1 cellular context compared by ENCODE assay signal in genomic region chr6:3001773-3002293, GRCh38.
TF ChIP-seq lines count a peak whose summit lies in the region.

No MANE protein-coding gene starts in this region.

TF ChIP-seq in K562, 482 proteins besides CTCF, POLR2A, EP300 and RAD21 (continued from another document and continues in another):
- TF ChIP-seq, protein P1, sequence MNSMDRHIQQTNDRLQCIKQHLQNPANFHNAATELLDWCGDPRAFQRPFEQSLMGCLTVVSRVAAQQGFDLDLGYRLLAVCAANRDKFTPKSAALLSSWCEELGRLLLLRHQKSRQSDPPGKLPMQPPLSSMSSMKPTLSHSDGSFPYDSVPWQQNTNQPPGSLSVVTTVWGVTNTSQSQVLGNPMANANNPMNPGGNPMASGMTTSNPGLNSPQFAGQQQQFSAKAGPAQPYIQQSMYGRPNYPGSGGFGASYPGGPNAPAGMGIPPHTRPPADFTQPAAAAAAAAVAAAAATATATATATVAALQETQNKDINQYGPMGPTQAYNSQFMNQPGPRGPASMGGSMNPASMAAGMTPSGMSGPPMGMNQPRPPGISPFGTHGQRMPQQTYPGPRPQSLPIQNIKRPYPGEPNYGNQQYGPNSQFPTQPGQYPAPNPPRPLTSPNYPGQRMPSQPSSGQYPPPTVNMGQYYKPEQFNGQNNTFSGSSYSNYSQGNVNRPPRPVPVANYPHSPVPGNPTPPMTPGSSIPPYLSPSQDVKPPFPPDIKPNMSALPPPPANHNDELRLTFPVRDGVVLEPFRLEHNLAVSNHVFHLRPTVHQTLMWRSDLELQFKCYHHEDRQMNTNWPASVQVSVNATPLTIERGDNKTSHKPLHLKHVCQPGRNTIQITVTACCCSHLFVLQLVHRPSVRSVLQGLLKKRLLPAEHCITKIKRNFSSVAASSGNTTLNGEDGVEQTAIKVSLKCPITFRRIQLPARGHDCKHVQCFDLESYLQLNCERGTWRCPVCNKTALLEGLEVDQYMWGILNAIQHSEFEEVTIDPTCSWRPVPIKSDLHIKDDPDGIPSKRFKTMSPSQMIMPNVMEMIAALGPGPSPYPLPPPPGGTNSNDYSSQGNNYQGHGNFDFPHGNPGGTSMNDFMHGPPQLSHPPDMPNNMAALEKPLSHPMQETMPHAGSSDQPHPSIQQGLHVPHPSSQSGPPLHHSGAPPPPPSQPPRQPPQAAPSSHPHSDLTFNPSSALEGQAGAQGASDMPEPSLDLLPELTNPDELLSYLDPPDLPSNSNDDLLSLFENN (IDR thresholded peaks at IDR 0.05; ENCODE audit: low read depth in 2 of 2, low read length in 2 of 2), result peak in 1 of 2 experiments; percentile 68; a peak in 2 of 4 replicates
- TF ChIP-seq, protein P2, sequence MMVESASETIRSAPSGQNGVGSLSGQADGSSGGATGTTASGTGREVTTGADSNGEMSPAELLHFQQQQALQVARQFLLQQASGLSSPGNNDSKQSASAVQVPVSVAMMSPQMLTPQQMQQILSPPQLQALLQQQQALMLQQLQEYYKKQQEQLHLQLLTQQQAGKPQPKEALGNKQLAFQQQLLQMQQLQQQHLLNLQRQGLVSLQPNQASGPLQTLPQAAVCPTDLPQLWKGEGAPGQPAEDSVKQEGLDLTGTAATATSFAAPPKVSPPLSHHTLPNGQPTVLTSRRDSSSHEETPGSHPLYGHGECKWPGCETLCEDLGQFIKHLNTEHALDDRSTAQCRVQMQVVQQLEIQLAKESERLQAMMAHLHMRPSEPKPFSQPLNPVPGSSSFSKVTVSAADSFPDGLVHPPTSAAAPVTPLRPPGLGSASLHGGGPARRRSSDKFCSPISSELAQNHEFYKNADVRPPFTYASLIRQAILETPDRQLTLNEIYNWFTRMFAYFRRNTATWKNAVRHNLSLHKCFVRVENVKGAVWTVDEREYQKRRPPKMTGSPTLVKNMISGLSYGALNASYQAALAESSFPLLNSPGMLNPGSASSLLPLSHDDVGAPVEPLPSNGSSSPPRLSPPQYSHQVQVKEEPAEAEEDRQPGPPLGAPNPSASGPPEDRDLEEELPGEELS (CRISPR knock-in tag; IDR thresholded peaks at IDR 0.05; ENCODE audit: borderline replicate concordance), result no peak
- no peak for TF ChIP-seq GABPB2 (CRISPR knock-in tag; conservative IDR thresholded peaks at IDR 0.05)
- no peak for TF ChIP-seq ILK (tag; IDR thresholded peaks at IDR 0.05; ENCODE audit: borderline replicate concordance, low read depth)
- peak; percentile 81 for TF ChIP-seq CEBPB (tag; IDR thresholded peaks at IDR 0.05)
- TF ChIP-seq PATZ1 (CRISPR knock-in tag; IDR thresholded peaks at IDR 0.05; ENCODE audit: borderline replicate concordance), result no peak
- TF ChIP-seq ZNF764 (CRISPR knock-in tag; IDR thresholded peaks at IDR 0.05; ENCODE audit: low read depth), result no peak
- peak; percentile 80 for TF ChIP-seq NEUROD1 (IDR thresholded peaks at IDR 0.05; ENCODE audit: borderline replicate concordance, low read depth, low read length, partially characterized antibody)
- TF ChIP-seq GATA2 (CRISPR knock-in tag; IDR thresholded peaks at IDR 0.05), result no peak
- TF ChIP-seq RFX5 (IDR thresholded peaks at IDR 0.05; ENCODE audit: low read depth, low read length), result no peak; the same call in 1 of the 2 replicates
- TF ChIP-seq PBX2 (CRISPR knock-in tag; IDR thresholded peaks at IDR 0.05; ENCODE audit: low read depth), result no peak
- peak; percentile 76 for TF ChIP-seq PBX2 (tag; conservative IDR thresholded peaks at IDR 0.05; ENCODE audit: low read depth)
- TF ChIP-seq ZNF644 (tag; IDR thresholded peaks at IDR 0.05; ENCODE audit: low read depth), result no peak
- no peak for TF ChIP-seq EWSR1 (IDR thresholded peaks at IDR 0.05; ENCODE audit: borderline replicate concordance, low read depth, partially characterized antibody)
- peak; percentile 36; the same call in 1 of the 2 replicates for TF ChIP-seq CBX5 (IDR thresholded peaks at IDR 0.05; ENCODE audit: borderline replicate concordance, low read depth)
- no peak for TF ChIP-seq ZNF175 (CRISPR knock-in tag; IDR thresholded peaks at IDR 0.05; ENCODE audit: low read depth)
- peak; percentile 99 for TF ChIP-seq MAFK (IDR thresholded peaks at IDR 0.05; ENCODE audit: low read length)
- TF ChIP-seq SRSF3 (IDR thresholded peaks at IDR 0.05; ENCODE audit: insufficient read depth, low read length), result no peak
- TF ChIP-seq ATF7 (IDR thresholded peaks at IDR 0.05), result peak; percentile 93
- peak in 1 of 2 experiments; percentile 72; a peak in 2 of 4 replicates for TF ChIP-seq MAZ (CRISPR knock-in tag; conservative IDR thresholded peaks at IDR 0.05 in 1 of 2, IDR thresholded peaks at IDR 0.05 in 1 of 2)
- TF ChIP-seq, protein P3, sequence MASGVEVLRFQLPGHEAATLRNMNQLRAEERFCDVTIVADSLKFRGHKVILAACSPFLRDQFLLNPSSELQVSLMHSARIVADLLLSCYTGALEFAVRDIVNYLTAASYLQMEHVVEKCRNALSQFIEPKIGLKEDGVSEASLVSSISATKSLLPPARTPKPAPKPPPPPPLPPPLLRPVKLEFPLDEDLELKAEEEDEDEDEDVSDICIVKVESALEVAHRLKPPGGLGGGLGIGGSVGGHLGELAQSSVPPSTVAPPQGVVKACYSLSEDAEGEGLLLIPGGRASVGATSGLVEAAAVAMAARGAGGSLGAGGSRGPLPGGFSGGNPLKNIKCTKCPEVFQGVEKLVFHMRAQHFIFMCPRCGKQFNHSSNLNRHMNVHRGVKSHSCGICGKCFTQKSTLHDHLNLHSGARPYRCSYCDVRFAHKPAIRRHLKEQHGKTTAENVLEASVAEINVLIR (CRISPR knock-in tag; IDR thresholded peaks at IDR 0.05), result no peak
- TF ChIP-seq, protein P4, sequence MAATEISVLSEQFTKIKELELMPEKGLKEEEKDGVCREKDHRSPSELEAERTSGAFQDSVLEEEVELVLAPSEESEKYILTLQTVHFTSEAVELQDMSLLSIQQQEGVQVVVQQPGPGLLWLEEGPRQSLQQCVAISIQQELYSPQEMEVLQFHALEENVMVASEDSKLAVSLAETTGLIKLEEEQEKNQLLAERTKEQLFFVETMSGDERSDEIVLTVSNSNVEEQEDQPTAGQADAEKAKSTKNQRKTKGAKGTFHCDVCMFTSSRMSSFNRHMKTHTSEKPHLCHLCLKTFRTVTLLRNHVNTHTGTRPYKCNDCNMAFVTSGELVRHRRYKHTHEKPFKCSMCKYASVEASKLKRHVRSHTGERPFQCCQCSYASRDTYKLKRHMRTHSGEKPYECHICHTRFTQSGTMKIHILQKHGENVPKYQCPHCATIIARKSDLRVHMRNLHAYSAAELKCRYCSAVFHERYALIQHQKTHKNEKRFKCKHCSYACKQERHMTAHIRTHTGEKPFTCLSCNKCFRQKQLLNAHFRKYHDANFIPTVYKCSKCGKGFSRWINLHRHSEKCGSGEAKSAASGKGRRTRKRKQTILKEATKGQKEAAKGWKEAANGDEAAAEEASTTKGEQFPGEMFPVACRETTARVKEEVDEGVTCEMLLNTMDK (IDR thresholded peaks at IDR 0.05; ENCODE audit: borderline replicate concordance, insufficient read depth, low read depth, low read length, poor library complexity, severe bottlenecking), result peak; percentile 81
- TF ChIP-seq RBM15 (IDR thresholded peaks at IDR 0.05; ENCODE audit: insufficient read depth, low read length), result no peak
- TF ChIP-seq, protein P5, sequence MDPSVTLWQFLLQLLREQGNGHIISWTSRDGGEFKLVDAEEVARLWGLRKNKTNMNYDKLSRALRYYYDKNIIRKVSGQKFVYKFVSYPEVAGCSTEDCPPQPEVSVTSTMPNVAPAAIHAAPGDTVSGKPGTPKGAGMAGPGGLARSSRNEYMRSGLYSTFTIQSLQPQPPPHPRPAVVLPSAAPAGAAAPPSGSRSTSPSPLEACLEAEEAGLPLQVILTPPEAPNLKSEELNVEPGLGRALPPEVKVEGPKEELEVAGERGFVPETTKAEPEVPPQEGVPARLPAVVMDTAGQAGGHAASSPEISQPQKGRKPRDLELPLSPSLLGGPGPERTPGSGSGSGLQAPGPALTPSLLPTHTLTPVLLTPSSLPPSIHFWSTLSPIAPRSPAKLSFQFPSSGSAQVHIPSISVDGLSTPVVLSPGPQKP (CRISPR knock-in tag; IDR thresholded peaks at IDR 0.05), result no peak
- peak; percentile 53 for TF ChIP-seq CXXC5 (CRISPR knock-in tag; IDR thresholded peaks at IDR 0.05)
- TF ChIP-seq, protein P6, sequence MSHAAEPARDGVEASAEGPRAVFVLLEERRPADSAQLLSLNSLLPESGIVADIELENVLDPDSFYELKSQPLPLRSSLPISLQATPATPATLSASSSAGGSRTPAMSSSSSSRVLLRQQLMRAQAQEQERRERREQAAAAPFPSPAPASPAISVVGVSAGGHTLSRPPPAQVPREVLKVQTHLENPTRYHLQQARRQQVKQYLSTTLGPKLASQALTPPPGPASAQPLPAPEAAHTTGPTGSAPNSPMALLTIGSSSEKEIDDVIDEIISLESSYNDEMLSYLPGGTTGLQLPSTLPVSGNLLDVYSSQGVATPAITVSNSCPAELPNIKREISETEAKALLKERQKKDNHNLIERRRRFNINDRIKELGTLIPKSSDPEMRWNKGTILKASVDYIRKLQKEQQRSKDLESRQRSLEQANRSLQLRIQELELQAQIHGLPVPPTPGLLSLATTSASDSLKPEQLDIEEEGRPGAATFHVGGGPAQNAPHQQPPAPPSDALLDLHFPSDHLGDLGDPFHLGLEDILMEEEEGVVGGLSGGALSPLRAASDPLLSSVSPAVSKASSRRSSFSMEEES (CRISPR knock-in tag; IDR thresholded peaks at IDR 0.05), result no peak
- TF ChIP-seq FOXM1 (IDR thresholded peaks at IDR 0.05; ENCODE audit: low read depth), result peak; percentile 52; the same call in 1 of the 2 replicates
- no peak for TF ChIP-seq FOXM1 (CRISPR knock-in tag; IDR thresholded peaks at IDR 0.05; ENCODE audit: low read depth)
- peak; percentile 26; the same call in 1 of the 2 replicates for TF ChIP-seq CBFA2T3 (IDR thresholded peaks at IDR 0.05)
- 0 out of 4 replicates have a peak, but pooled peaks have one; percentile 32 to 52 for TF ChIP-seq NONO (IDR thresholded peaks at IDR 0.05; ENCODE audit: low read depth in 2 of 2, low read length in 1 of 2)
- no peak for TF ChIP-seq ZNF780A (CRISPR knock-in tag; IDR thresholded peaks at IDR 0.05)
- TF ChIP-seq L3MBTL2 (IDR thresholded peaks at IDR 0.05), result peak; percentile 91
- 0 out of 4 replicates have a peak, but pooled peaks of 1 of the 2 experiments have one; percentile 23 for TF ChIP-seq CSDE1 (IDR thresholded peaks at IDR 0.05)
- no peak for TF ChIP-seq ZNF224 (CRISPR knock-in tag; IDR thresholded peaks at IDR 0.05)
- no peak for TF ChIP-seq CHD2 (IDR thresholded peaks at IDR 0.05; ENCODE audit: low read depth, low read length)
- TF ChIP-seq, protein P7, sequence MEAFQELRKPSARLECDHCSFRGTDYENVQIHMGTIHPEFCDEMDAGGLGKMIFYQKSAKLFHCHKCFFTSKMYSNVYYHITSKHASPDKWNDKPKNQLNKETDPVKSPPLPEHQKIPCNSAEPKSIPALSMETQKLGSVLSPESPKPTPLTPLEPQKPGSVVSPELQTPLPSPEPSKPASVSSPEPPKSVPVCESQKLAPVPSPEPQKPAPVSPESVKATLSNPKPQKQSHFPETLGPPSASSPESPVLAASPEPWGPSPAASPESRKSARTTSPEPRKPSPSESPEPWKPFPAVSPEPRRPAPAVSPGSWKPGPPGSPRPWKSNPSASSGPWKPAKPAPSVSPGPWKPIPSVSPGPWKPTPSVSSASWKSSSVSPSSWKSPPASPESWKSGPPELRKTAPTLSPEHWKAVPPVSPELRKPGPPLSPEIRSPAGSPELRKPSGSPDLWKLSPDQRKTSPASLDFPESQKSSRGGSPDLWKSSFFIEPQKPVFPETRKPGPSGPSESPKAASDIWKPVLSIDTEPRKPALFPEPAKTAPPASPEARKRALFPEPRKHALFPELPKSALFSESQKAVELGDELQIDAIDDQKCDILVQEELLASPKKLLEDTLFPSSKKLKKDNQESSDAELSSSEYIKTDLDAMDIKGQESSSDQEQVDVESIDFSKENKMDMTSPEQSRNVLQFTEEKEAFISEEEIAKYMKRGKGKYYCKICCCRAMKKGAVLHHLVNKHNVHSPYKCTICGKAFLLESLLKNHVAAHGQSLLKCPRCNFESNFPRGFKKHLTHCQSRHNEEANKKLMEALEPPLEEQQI (IDR thresholded peaks at IDR 0.05), result peak; percentile 42; the same call in 1 of the 2 replicates
